29 cellular contexts compared by ENCODE assay signal in genomic region chr12:106122004-106122403, GRCh38. TPM values are rescaled to one million over a fixed set of nuclear protein-coding genes. Genes with fewer than 3 reads are reported as not detected.
DNase-seq lines count a peak whose midpoint lies in the region; ATAC-seq, FAIRE-seq and TF ChIP-seq lines count a peak whose summit lies in the region.
"Had no signal": no experiment of that assay in that cellular context is flagged by ENCODE, and none has a peak within 500 bp of the region (broad histone marks: within the 10 kb centered on the region; RNA-seq: fewer than 3 reads in every experiment).

No MANE protein-coding gene starts in this region.

- peak overlapping the region in 2 of 5 donors; percentile 24 to 61 for H3K9ac ChIP-seq in subcutaneous abdominal adipose tissue (ENCODE audit: low read length in 5 of 5)

- ATAC-seq in A549, result no peak
- peak; percentile 3 to 55 (median 38) for ATAC-seq in right lobe of liver
- ATAC-seq: activated CD8-positive, alpha-beta memory T cell treated with anti-CD3 and anti-CD28 coated beads, Interleukin-2, amount 10 ng/mL, durations not matched to agents 7 days and 5 days; activated naive CD8-positive, alpha-beta T cell treated with anti-CD3 and anti-CD28 coated beads, Interleukin-2, amount 50 U/mL, for 24 hours; activated T-cell treated with anti-CD3 and anti-CD28 coated beads, Interleukin-2, amount 50 U/mL, for 4 hours; body of pancreas had no signal

- DNase-seq in A549 (ENCODE audit: low read depth in 1 of 2, low spot score in 1 of 2), result no peak
- DNase-seq in ascending aorta (ENCODE audit: low spot score in 2 of 2), result no peak
- peak in 1 of 3 donors; percentile 70 for DNase-seq in right lobe of liver
- no peak for DNase-seq in AG08395 (ENCODE audit: low spot score)
- no peak for DNase-seq in NCI-H1417 treated with DMSO at 0.1 percent for 48 hours (lab: John Stamatoyannopoulos, UW)
- DNase-seq in NCI-H526 (lab: John Stamatoyannopoulos, UW), result no peak
- no peak for DNase-seq in GM12892 (ENCODE audit: insufficient read length)
- DNase-seq: activated CD4-positive, alpha-beta T cell treated with anti-CD3 and anti-CD28 coated beads, Interleukin-2, amount 50 U/mL, for 4 hours; activated CD8-positive, alpha-beta memory T cell treated with anti-CD3 and anti-CD28 coated beads, Interleukin-2, amount 10 ng/mL, durations not matched to agents 7 days and 5 days; activated gamma-delta T cell treated with Interleukin-2 at 50 U/mL for 16 hours; activated naive CD8-positive, alpha-beta T cell treated with anti-CD3 and anti-CD28 coated beads, Interleukin-2, amount 50 U/mL, for 24 hours; activated T-cell treated with anti-CD3 and anti-CD28 coated beads, Interleukin-2, amount 50 U/mL, for 4 hours; body of pancreas; DMS53; foreskin melanocyte; hippocampal formation; KG1; MG63; naive B cell; NCI-H2081 treated with DMSO at 0.1 percent for 48 hours; NCI-H226; SHP77 treated with DMSO at 0.1 percent for 48 hours; sigmoid colon; stimulated activated CD4-positive, alpha-beta T cell treated with anti-CD3 and anti-CD28 coated beads, Interleukin-4, amount 100 ng/mL, for 24 hours; T-helper 2 cell had no signal

- intact Hi-C loops in ascending aorta (cut with DNase I) (loop anchor here (2.0 kb wide), 1 partner anchor 15 kb away; no protein-coding TSS in a partner anchor), right lobe of liver (cut with DNase I) (no loop called here)

- no peak for FAIRE-seq in A549 (lab: Jason Lieb, UNC)
- FAIRE-seq in GM12892 (lab: Jason Lieb, UNC), result no peak
- FAIRE-seq: endometrium, GM12891 had no signal

- H3K36me3 ChIP-seq in ascending aorta (no peaks in the 10 kb centered on the region), right lobe of liver (no peaks in the 10 kb centered on the region), subcutaneous abdominal adipose tissue (ENCODE audit: control insufficient read depth in 5 of 5, insufficient read depth in 5 of 5, low read length in 5 of 5) (no peaks in the 10 kb centered on the region)
- H3K36me3 ChIP-seq: HAP-1, MG63, sigmoid colon had no signal

- peak overlapping the region; percentile 80; the same call in 2 of the 3 replicates for H3K4me2 ChIP-seq in A549

- no peak for TF ChIP-seq RAD21 in A549 (conservative IDR thresholded peaks at IDR 0.05 in 1 of 2, IDR thresholded peaks at IDR 0.05 in 1 of 2)

- CTCF ChIA-PET in A549 (lab: Yijun Ruan, JAX), result interaction anchor here (1.0 to 10.7 kb wide), 3 partner anchors 10 to 14 kb away, joined by 3 to 96 read pairs (median 52); no protein-coding TSS in a partner anchor

- H3K27ac ChIP-seq in A549, result peak overlapping the region; percentile 87 to 99
- H3K27ac ChIP-seq in ascending aorta, result peak overlapping the region; percentile 75 to 93
- peak overlapping the region; percentile 85 to 96 (median 95) for H3K27ac ChIP-seq in right lobe of liver
- H3K27ac ChIP-seq in subcutaneous abdominal adipose tissue (ENCODE audit: low read depth, low read length), result peak overlapping the region; percentile 93

- WGBS in A549 (ENCODE audit: missing lambda C conversion rate), result 67% methylated on average over 3 of the region's 3 CpGs
- 33% methylated on average over 3 of the region's 3 CpGs for WGBS in right lobe of liver (ENCODE audit: insufficient coverage, low coverage, low lambda C conversion rate, missing lambda C conversion rate)

- POLR2A ChIA-PET in A549 (lab: Yijun Ruan, JAX), result interaction anchor here (2.0 kb wide), 1 partner anchor 17 kb away, joined by 5 read pairs; the partner anchor contains the start of gene NUAK1

- no peak for TF ChIP-seq EP300 in A549 (IDR thresholded peaks at IDR 0.05)

- H3K4me1 ChIP-seq in A549 (peaks cover 96% of the 10 kb centered on the region), ascending aorta (peaks cover 10 to 84% of the 10 kb centered on the region in 2 donors), right lobe of liver (peaks cover 0 to 67% (median 25%) of the 10 kb centered on the region in 4 donors), subcutaneous abdominal adipose tissue (ENCODE audit: control insufficient read depth in 5 of 5, insufficient read depth in 5 of 5, low read length in 5 of 5) (peaks cover 19 to 91% (median 81%) of the 10 kb centered on the region in 5 donors)

- TF ChIP-seq CTCF in A549 (IDR thresholded peaks at IDR 0.05), result no peak
- TF ChIP-seq CTCF in ascending aorta (IDR thresholded peaks at IDR 0.05), result no peak
- TF ChIP-seq CTCF in right lobe of liver (IDR thresholded peaks at IDR 0.05), result no peak

- H3K4me3 ChIP-seq in A549 (no peak overlapping the region), ascending aorta (no peak overlapping the region), right lobe of liver (no peak overlapping the region), subcutaneous abdominal adipose tissue (ENCODE audit: low read depth in 1 of 5, low read length in 5 of 5) (no peak overlapping the region)
- H3K4me3 ChIP-seq: body of pancreas, HAP-1, MG63, sigmoid colon had no signal

- no peaks in the 10 kb centered on the region for H3K9me3 ChIP-seq in A549
- no peaks in the 10 kb centered on the region for H3K9me3 ChIP-seq in ascending aorta
- H3K9me3 ChIP-seq in right lobe of liver, result no peaks in the 10 kb centered on the region
- H3K9me3 ChIP-seq in subcutaneous abdominal adipose tissue (ENCODE audit: control insufficient read depth in 5 of 5, low read length in 5 of 5), result no peaks in the 10 kb centered on the region
- H3K9me3 ChIP-seq: body of pancreas, HAP-1, MG63, sigmoid colon had no signal

- H3K27me3 ChIP-seq in ascending aorta, result no peaks in the 10 kb centered on the region
- no peaks in the 10 kb centered on the region for H3K27me3 ChIP-seq in right lobe of liver
- H3K27me3 ChIP-seq in subcutaneous abdominal adipose tissue (ENCODE audit: control insufficient read depth in 5 of 5, insufficient read depth in 4 of 5, low read length in 5 of 5), result no peaks in the 10 kb centered on the region
- H3K27me3 ChIP-seq: body of pancreas, MG63, sigmoid colon had no signal

- TF ChIP-seq POLR2A in A549 (IDR thresholded peaks at IDR 0.05; ENCODE audit: low read length) (no peak), right lobe of liver (IDR thresholded peaks at IDR 0.05) (no peak), GM12892 (IDR thresholded peaks at IDR 0.05; ENCODE audit: low read depth, low read length) (no peak)

TF ChIP-seq in A549, 52 proteins besides CTCF, POLR2A, EP300 and RAD21 (continues in another document):
- TF ChIP-seq PHF8 (IDR thresholded peaks at IDR 0.05; ENCODE audit: borderline replicate concordance, low read depth) (no peak), GATA3 (IDR thresholded peaks at IDR 0.05; ENCODE audit: borderline replicate concordance) (no peak), HES2 (IDR thresholded peaks at IDR 0.05) (no peak), JUN (IDR thresholded peaks at IDR 0.05) (no peak), ESRRA (IDR thresholded peaks at IDR 0.05; ENCODE audit: borderline replicate concordance, low read length) (no peak), TP53 (CRISPR knock-in tag; IDR thresholded peaks at IDR 0.05) (no peak), CBX8 (IDR thresholded peaks at IDR 0.05) (no peak), ELK1 (IDR thresholded peaks at IDR 0.05; ENCODE audit: low read depth, low read length) (no peak), USF2 (IDR thresholded peaks at IDR 0.05) (no peak), HEYL (CRISPR knock-in tag; IDR thresholded peaks at IDR 0.05) (no peak)

RNA-seq across cellular contexts. Expression of gene NUAK1, which starts 16.8 kb away (rescaled TPM):
- polyA plus RNA-seq in A549 (2011; rRNA removed), result 22.3 and 25.4 TPM in 2 replicates
- 10.1 and 12.6 TPM in 2 replicates for polyA plus RNA-seq in A549 (2012; cell fraction: cytosol; rRNA removed)
- 15.0 and 19.7 TPM in 2 replicates for polyA plus RNA-seq in A549 (2012; cell fraction: nucleus; rRNA removed)
- polyA plus RNA-seq in A549 (2017; fragmentation: RNase III; extraction: RNeasy Plus Mini Kit Qiagen cat#74134 plus additional on column Dnase treatment), result 18.1 to 23.5 TPM (median 20.8 TPM) in 3 replicates
- 36.7 and 38.4 TPM in 2 replicates for polyA minus RNA-seq in A549 (2011; rRNA and poly(A)+ RNA removed)
- 29.7 TPM for total RNA-seq in ascending aorta
- 10 to 100 TPM in 1 of 6 experiments, 1 to 10 TPM in 5; 2.0 to 11.0 (median 3.5) TPM for total RNA-seq in right lobe of liver
- polyA plus RNA-seq in GM12892 (2012; ENCODE audit: missing spikeins), result not detected
- total RNA-seq: activated CD8-positive, alpha-beta memory T cell treated with anti-CD3 and anti-CD28 coated beads, Interleukin-2, amount 10 ng/mL, durations not matched to agents 7 days and 5 days had no signal

Comparison
In these comparisons a context has a peak if more than half of its experiments do, and no peak if none do; other contexts are left out.
1. ATAC-seq: peak in right lobe of liver (4 of 4); none in A549 (0 of 2).
2. Peak in every context shown above with its lines, with median percentiles within 50 percentile points of each other: H3K27ac ChIP-seq.